1 cellular context compared by ENCODE assay signal in genomic region chrX:2767631-2768455, GRCh38.
TF ChIP-seq lines count a peak whose summit lies in the region.

No MANE protein-coding gene starts in this region.

TF ChIP-seq in HCT116, 20 proteins besides CTCF, POLR2A, EP300 and RAD21 (continued from another document):
- TF ChIP-seq REST (IDR thresholded peaks at IDR 0.05; ENCODE audit: low read depth) (no peak), EGR1 (IDR thresholded peaks at IDR 0.05; ENCODE audit: low read depth) (no peak), CEBPB (IDR thresholded peaks at IDR 0.05; ENCODE audit: low read depth) (no peak), ATF3 (IDR thresholded peaks at IDR 0.05) (no peak), JUND (IDR thresholded peaks at IDR 0.05) (no peak)
